In the genomic region with DNA sequence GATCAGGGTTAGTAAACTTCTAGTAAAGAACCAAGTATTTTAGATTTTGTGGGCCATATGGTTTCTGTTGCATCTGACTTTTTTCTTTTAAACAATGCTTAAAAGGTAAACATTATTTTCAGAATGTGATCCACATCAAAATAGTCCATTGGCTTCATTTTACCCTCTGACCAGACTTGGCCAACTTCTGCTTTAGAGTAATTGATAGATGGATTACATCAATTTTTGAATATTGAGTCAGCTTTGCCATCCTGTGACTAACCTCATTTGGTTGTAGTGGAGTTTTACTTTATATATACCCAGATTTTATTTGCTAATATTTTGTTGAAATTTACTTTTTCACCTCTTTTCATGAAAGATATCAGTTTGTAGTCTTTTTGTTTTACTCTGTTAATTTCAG, we compare ENCODE assay signal across 1 cellular context.
TF ChIP-seq lines count a peak whose summit lies in the region.

No MANE protein-coding gene starts in this region.

TF ChIP-seq in SK-N-SH treated with all-trans-retinoic acid at 6 μM for 48 hours, 23 proteins besides CTCF, POLR2A, EP300 and RAD21 (continued from another document):
- no peak for TF ChIP-seq TCF4 (CRISPR knock-in tag; IDR thresholded peaks at IDR 0.05; ENCODE audit: borderline replicate concordance)
- TF ChIP-seq ZNF565 (CRISPR knock-in tag; conservative IDR thresholded peaks at IDR 0.05; ENCODE audit: low read depth) = no peak
- TF ChIP-seq ZFP30 (CRISPR knock-in tag; IDR thresholded peaks at IDR 0.05) = no peak
- TF ChIP-seq, protein P1, sequence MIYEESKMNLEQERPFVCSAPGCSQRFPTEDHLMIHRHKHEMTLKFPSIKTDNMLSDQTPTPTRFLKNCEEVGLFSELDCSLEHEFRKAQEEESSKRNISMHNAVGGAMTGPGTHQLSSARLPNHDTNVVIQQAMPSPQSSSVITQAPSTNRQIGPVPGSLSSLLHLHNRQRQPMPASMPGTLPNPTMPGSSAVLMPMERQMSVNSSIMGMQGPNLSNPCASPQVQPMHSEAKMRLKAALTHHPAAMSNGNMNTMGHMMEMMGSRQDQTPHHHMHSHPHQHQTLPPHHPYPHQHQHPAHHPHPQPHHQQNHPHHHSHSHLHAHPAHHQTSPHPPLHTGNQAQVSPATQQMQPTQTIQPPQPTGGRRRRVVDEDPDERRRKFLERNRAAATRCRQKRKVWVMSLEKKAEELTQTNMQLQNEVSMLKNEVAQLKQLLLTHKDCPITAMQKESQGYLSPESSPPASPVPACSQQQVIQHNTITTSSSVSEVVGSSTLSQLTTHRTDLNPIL (CRISPR knock-in tag; IDR thresholded peaks at IDR 0.05; ENCODE audit: low read depth) = no peak
TF ChIP-seq in SK-N-SH treated with all-trans-retinoic acid at 6 μM for 48 hours: peak in this region for 0.
